ENCODE assay signal across 8 cellular contexts in the genomic region with DNA sequence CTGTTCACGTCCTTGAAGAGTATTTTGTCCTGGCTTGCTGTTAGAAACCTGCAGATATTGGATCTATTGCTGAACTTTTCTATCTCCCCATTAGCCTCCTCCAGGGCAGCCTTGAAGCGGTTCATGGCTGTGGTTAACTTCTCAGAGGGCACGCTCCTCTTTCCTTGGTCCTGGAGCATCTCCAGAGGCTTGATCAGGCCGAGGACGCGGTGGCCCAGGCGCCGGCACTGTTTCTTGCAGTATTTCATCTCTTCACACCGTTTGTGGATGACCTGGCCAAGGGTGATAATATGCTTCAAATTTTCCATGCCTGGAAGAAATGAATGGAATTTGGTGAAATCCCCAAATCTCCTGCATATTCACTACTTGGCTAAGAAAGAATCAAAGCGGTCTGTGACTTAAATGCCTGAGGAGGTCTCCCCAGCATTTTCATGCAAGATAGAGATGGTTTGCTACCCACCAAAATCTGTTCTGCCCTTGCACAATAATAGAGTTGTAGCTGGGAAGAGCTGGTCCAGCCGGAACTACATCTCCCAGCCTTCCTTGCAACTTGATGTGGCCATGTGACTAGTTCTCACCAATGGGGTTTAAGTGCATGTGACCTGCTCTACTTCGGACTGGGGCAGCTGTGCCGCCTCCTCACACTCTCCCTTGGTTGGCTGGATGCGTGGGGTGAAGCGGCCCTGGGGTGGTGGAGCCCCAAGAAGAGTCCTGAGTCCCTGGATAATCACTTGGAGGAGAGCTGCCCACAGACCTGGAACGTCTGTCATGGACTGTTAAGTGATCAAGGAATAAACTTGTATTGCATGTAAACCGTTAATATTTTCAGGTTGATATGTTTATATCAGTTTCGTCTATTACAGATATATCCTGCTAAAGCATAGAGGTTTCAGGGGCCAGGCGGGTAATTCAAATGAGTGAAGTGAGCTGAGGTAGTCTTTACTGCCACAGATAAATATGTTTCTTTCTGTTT. TPM values are rescaled to one million over a fixed set of nuclear protein-coding genes. Genes with fewer than 3 reads are reported as not detected.
DNase-seq lines count a peak whose midpoint lies in the region; ATAC-seq lines count a peak whose summit lies in the region.

No MANE protein-coding gene starts in this region.

- H3K27ac ChIP-seq in epithelial cell of prostate = no peak overlapping the region

- peak overlapping the region; percentile 67 for H3K4me3 Mint-ChIP-seq in activated CD8-positive, alpha-beta memory T cell treated with anti-CD3 and anti-CD28 coated beads, Interleukin-2, amount 10 ng/mL, durations not matched to agents 7 days and 5 days

- CTCF ChIA-PET in activated CD8-positive, alpha-beta memory T cell treated with anti-CD3 and anti-CD28 coated beads, Interleukin-2, amount 10 ng/mL, durations not matched to agents 7 days and 5 days (lab: Charles Lee) = interaction anchor here (0.9 to 1.5 kb wide), 5 partner anchors 14 to 167 kb away, joined by 3 to 5 read pairs (median 4); partner anchors contain the start of gene RFWD3

- no peaks in the 10 kb centered on the region for H3K27me3 Mint-ChIP-seq in activated CD8-positive, alpha-beta memory T cell treated with anti-CD3 and anti-CD28 coated beads, Interleukin-2, amount 10 ng/mL, durations not matched to agents 7 days and 5 days

- peak; percentile 83 for DNase-seq in Caki2 (ENCODE audit: low read depth)
- peak; percentile 78 for DNase-seq in HS-27A (ENCODE audit: low read depth)
- peak; percentile 45 for DNase-seq in NOMO-1 treated with dmso at 0.1 percent for 144 hours (lab: John Stamatoyannopoulos, UW; ENCODE audit: unreplicated experiment)
- DNase-seq in activated CD8-positive, alpha-beta memory T cell treated with anti-CD3 and anti-CD28 coated beads, Interleukin-2, amount 10 ng/mL, durations not matched to agents 7 days and 5 days = peak; percentile 84
- DNase-seq in epithelial cell of prostate (ENCODE audit: low read depth, low spot score) = peak; percentile 41
- peak; percentile 93 for DNase-seq in midbrain (lab: John Stamatoyannopoulos, UW)
- DNase-seq in stimulated activated CD8-positive, alpha-beta memory T cell treated with anti-CD3 and anti-CD28 coated beads, Interleukin-7, amount 100 ng/mL, for 4 hours (ENCODE audit: low read depth in 2 of 2) = peak; percentile 29 to 32

- peaks cover 56% of the 10 kb centered on the region for H3K36me3 Mint-ChIP-seq in activated CD8-positive, alpha-beta memory T cell treated with anti-CD3 and anti-CD28 coated beads, Interleukin-2, amount 10 ng/mL, durations not matched to agents 7 days and 5 days

- no peaks in the 10 kb centered on the region for H3K9me3 Mint-ChIP-seq in activated CD8-positive, alpha-beta memory T cell treated with anti-CD3 and anti-CD28 coated beads, Interleukin-2, amount 10 ng/mL, durations not matched to agents 7 days and 5 days (ENCODE audit: low read depth)

- ATAC-seq in GM21367 (IDR thresholded peaks at IDR 0.05; ENCODE audit: unreplicated experiment) = peak; percentile 74
- ATAC-seq in activated CD8-positive, alpha-beta memory T cell treated with anti-CD3 and anti-CD28 coated beads, Interleukin-2, amount 10 ng/mL, durations not matched to agents 7 days and 5 days = peak; percentile 80

- in situ Hi-C loops in Caki2 (cut with HindIII; ENCODE audit: low pct_unique_long_range_greater_than_20kb, low sequenced_read_pairs) = no loop called here

- H3K27ac Mint-ChIP-seq in activated CD8-positive, alpha-beta memory T cell treated with anti-CD3 and anti-CD28 coated beads, Interleukin-2, amount 10 ng/mL, durations not matched to agents 7 days and 5 days = peak overlapping the region; percentile 80

- H3K4me1 Mint-ChIP-seq in activated CD8-positive, alpha-beta memory T cell treated with anti-CD3 and anti-CD28 coated beads, Interleukin-2, amount 10 ng/mL, durations not matched to agents 7 days and 5 days = peaks cover 39% of the 10 kb centered on the region

RNA-seq across cellular contexts. Expression of gene MLKL, which starts 4.9 kb away (rescaled TPM):
- 21.5 and 28.5 TPM in 2 replicates for total RNA-seq in Caki2 (2014; rRNA removed; shearing (Covaris generic); ENCODE audit: low replicate concordance)
- total RNA-seq in activated CD8-positive, alpha-beta memory T cell treated with anti-CD3 and anti-CD28 coated beads, Interleukin-2, amount 10 ng/mL, durations not matched to agents 7 days and 5 days = 10 to 100 TPM; 26.1 to 35.5 TPM

RNA-seq across cellular contexts. Expression of gene RFWD3, which starts 29.1 kb away (rescaled TPM):
- total RNA-seq in Caki2 (2014; rRNA removed; shearing (Covaris generic); ENCODE audit: low replicate concordance) = 27.4 and 47.7 TPM in 2 replicates
- 100 to 1,000 TPM; 121 to 162 TPM for total RNA-seq in activated CD8-positive, alpha-beta memory T cell treated with anti-CD3 and anti-CD28 coated beads, Interleukin-2, amount 10 ng/mL, durations not matched to agents 7 days and 5 days

Comparison
In these comparisons a context has a peak if more than half of its experiments do, and no peak if none do; other contexts are left out.
1. DNase-seq: peak in every context shown above with its lines; median percentile 93 in midbrain; 84 in activated CD8-positive, alpha-beta memory T cell treated with anti-CD3 and anti-CD28 coated beads, Interleukin-2, amount 10 ng/mL, durations not matched to agents 7 days and 5 days; 83 in Caki2; 78 in HS-27A; 45 in NOMO-1 treated with dmso at 0.1 percent for 144 hours; 41 in epithelial cell of prostate; 30 in stimulated activated CD8-positive, alpha-beta memory T cell treated with anti-CD3 and anti-CD28 coated beads, Interleukin-7, amount 100 ng/mL, for 4 hours.